35 cellular contexts compared by ENCODE assay signal in genomic region chr2:223313101-223313500, GRCh38.
"Had no signal": no experiment of that assay in that cellular context is flagged by ENCODE, and none has a peak within 500 bp of the region (broad histone marks: within the 10 kb centered on the region; RNA-seq: fewer than 3 reads in every experiment).

No MANE protein-coding gene starts in this region.

- ATAC-seq: activated CD4-positive, alpha-beta T cell treated with anti-CD3 and anti-CD28 coated beads for 36 hours; activated CD4-positive, CD25-positive, alpha-beta regulatory T cell treated with anti-CD3 and anti-CD28 coated beads, Interleukin-2, amount 50 U/mL, for 24 hours; activated CD8-positive, alpha-beta memory T cell treated with anti-CD3 and anti-CD28 coated beads, Interleukin-2, amount 10 ng/mL, durations not matched to agents 7 days and 5 days; activated CD8-positive, alpha-beta T cell treated with anti-CD3 and anti-CD28 coated beads, Interleukin-2, amount 10 ng/mL, durations not matched to agents 7 days and 5 days; activated naive CD4-positive, alpha-beta T cell treated with anti-CD3 and anti-CD28 coated beads, Interleukin-2, amount 50 U/mL, for 72 hours; body of pancreas; WTC11 had no signal

- H3K9me3 Mint-ChIP-seq: activated CD4-positive, alpha-beta memory T cell treated with anti-CD3 and anti-CD28 coated beads, Interleukin-2, amount 10 ng/mL, durations not matched to agents 7 days and 5 days; activated CD4-positive, alpha-beta T cell treated with anti-CD3 and anti-CD28 coated beads, Interleukin-2, amount 10 ng/mL, durations not matched to agents 7 days and 5 days; activated naive CD4-positive, alpha-beta T cell treated with anti-CD3 and anti-CD28 coated beads for 36 hours; activated naive CD4-positive, alpha-beta T cell treated with anti-CD3 and anti-CD28 coated beads, Interleukin-2, amount 50 U/mL, for 72 hours; activated naive CD8-positive, alpha-beta T cell treated with anti-CD3 and anti-CD28 coated beads for 36 hours; activated T-cell treated with anti-CD3 and anti-CD28 coated beads, Interleukin-2, amount 50 U/mL, for 24 hours; activated T-helper 2 cell treated with anti-CD3 and anti-CD28 coated beads, Interferon-gamma antibody, Interleukin-2, Interleukin-4, amounts not matched to agents 10 μg/mL and 5 μg/mL and 100 μg/mL, durations not matched to agents 14 hours and 24 hours and 36 hours; T-helper 1 cell treated with Interleukin-12 subunit alpha and Interleukin-12 subunit beta and Interleukin-4 antibody, amounts not matched to agents 30 μg/mL and 1 μg/mL, for 36 hours; T-helper 2 cell treated with Interferon-gamma antibody and Interleukin-4, amounts not matched to agents 5 μg/mL and 100 μg/mL, for 36 hours; WTC11 had no signal

- H3K36me3 ChIP-seq: adrenal gland, brain microvascular endothelial cell, breast epithelium, WERI-Rb-1 had no signal

- H3K27me3 ChIP-seq: adrenal gland, body of pancreas, brain microvascular endothelial cell, breast epithelium had no signal

- H3K27me3 Mint-ChIP-seq: activated CD4-positive, alpha-beta memory T cell treated with anti-CD3 and anti-CD28 coated beads, Interleukin-2, amount 10 ng/mL, durations not matched to agents 7 days and 5 days; activated CD4-positive, alpha-beta T cell treated with anti-CD3 and anti-CD28 coated beads for 36 hours; activated CD4-positive, alpha-beta T cell treated with anti-CD3 and anti-CD28 coated beads, Interleukin-2, amount 10 ng/mL, durations not matched to agents 7 days and 5 days; activated CD8-positive, alpha-beta memory T cell treated with anti-CD3 and anti-CD28 coated beads, Interleukin-2, amount 10 ng/mL, durations not matched to agents 7 days and 5 days; activated naive CD8-positive, alpha-beta T cell treated with anti-CD3 and anti-CD28 coated beads for 36 hours; activated T-cell treated with anti-CD3 and anti-CD28 coated beads, Interleukin-2, amount 50 U/mL, for 24 hours had no signal

- H3K9me3 ChIP-seq: adrenal gland, body of pancreas, breast epithelium had no signal

- H3K27ac Mint-ChIP-seq: activated CD4-positive, alpha-beta memory T cell treated with anti-CD3 and anti-CD28 coated beads, Interleukin-2, amount 10 ng/mL, durations not matched to agents 7 days and 5 days; activated CD4-positive, alpha-beta T cell treated with anti-CD3 and anti-CD28 coated beads for 36 hours; activated CD4-positive, alpha-beta T cell treated with anti-CD3 and anti-CD28 coated beads, Interleukin-2, amount 10 ng/mL, durations not matched to agents 7 days and 5 days; activated CD8-positive, alpha-beta memory T cell treated with anti-CD3 and anti-CD28 coated beads, Interleukin-2, amount 10 ng/mL, durations not matched to agents 7 days and 5 days; activated CD8-positive, alpha-beta T cell treated with anti-CD3 and anti-CD28 coated beads, Interleukin-2, amount 10 ng/mL, durations not matched to agents 7 days and 5 days; activated naive CD4-positive, alpha-beta T cell treated with anti-CD3 and anti-CD28 coated beads for 36 hours; activated naive CD4-positive, alpha-beta T cell treated with anti-CD3 and anti-CD28 coated beads, Interleukin-2, amount 50 U/mL, for 72 hours; activated naive CD8-positive, alpha-beta T cell treated with anti-CD3 and anti-CD28 coated beads for 36 hours; activated T-cell treated with anti-CD3 and anti-CD28 coated beads, Interleukin-2, amount 50 U/mL, for 24 hours; activated T-helper 2 cell treated with anti-CD3 and anti-CD28 coated beads, Interferon-gamma antibody, Interleukin-2, Interleukin-4, amounts not matched to agents 10 μg/mL and 5 μg/mL and 100 μg/mL, durations not matched to agents 14 hours and 24 hours and 36 hours; T-helper 1 cell treated with Interleukin-12 subunit alpha and Interleukin-12 subunit beta and Interleukin-4 antibody, amounts not matched to agents 30 μg/mL and 1 μg/mL, for 36 hours; T-helper 2 cell treated with Interferon-gamma antibody and Interleukin-4, amounts not matched to agents 5 μg/mL and 100 μg/mL, for 36 hours; WTC11 had no signal

- H3K4me1 ChIP-seq: adrenal gland, body of pancreas, breast epithelium had no signal

- H3K36me3 Mint-ChIP-seq: activated CD8-positive, alpha-beta memory T cell treated with anti-CD3 and anti-CD28 coated beads, Interleukin-2, amount 10 ng/mL, durations not matched to agents 7 days and 5 days; activated naive CD4-positive, alpha-beta T cell treated with anti-CD3 and anti-CD28 coated beads, Interleukin-2, amount 50 U/mL, for 72 hours; activated naive CD8-positive, alpha-beta T cell treated with anti-CD3 and anti-CD28 coated beads for 36 hours; WTC11 had no signal

- H3K4me3 Mint-ChIP-seq: activated CD4-positive, alpha-beta memory T cell treated with anti-CD3 and anti-CD28 coated beads, Interleukin-2, amount 10 ng/mL, durations not matched to agents 7 days and 5 days; activated CD4-positive, alpha-beta T cell treated with anti-CD3 and anti-CD28 coated beads for 36 hours; activated CD4-positive, alpha-beta T cell treated with anti-CD3 and anti-CD28 coated beads, Interleukin-2, amount 10 ng/mL, durations not matched to agents 7 days and 5 days; activated CD8-positive, alpha-beta memory T cell treated with anti-CD3 and anti-CD28 coated beads, Interleukin-2, amount 10 ng/mL, durations not matched to agents 7 days and 5 days; activated CD8-positive, alpha-beta T cell treated with anti-CD3 and anti-CD28 coated beads, Interleukin-2, amount 10 ng/mL, durations not matched to agents 7 days and 5 days; activated naive CD4-positive, alpha-beta T cell treated with anti-CD3 and anti-CD28 coated beads for 36 hours; activated naive CD8-positive, alpha-beta T cell treated with anti-CD3 and anti-CD28 coated beads for 36 hours; activated T-cell treated with anti-CD3 and anti-CD28 coated beads, Interleukin-2, amount 50 U/mL, for 24 hours; T-helper 1 cell treated with Interleukin-12 subunit alpha and Interleukin-12 subunit beta and Interleukin-4 antibody, amounts not matched to agents 30 μg/mL and 1 μg/mL, for 36 hours; T-helper 2 cell treated with Interferon-gamma antibody and Interleukin-4, amounts not matched to agents 5 μg/mL and 100 μg/mL, for 36 hours; WTC11 had no signal

- H3K4me3 ChIP-seq: adrenal gland, body of pancreas, breast epithelium had no signal

- DNase-seq: activated CD4-positive, alpha-beta memory T cell treated with anti-CD3 and anti-CD28 coated beads, Interleukin-2, amount 10 ng/mL, durations not matched to agents 7 days and 5 days; activated CD4-positive, alpha-beta T cell treated with anti-CD3 and anti-CD28 coated beads for 1 hour; activated CD4-positive, alpha-beta T cell treated with anti-CD3 and anti-CD28 coated beads for 36 hours; activated CD4-positive, alpha-beta T cell treated with anti-CD3 and anti-CD28 coated beads for 48 hours; activated CD4-positive, alpha-beta T cell treated with anti-CD3 and anti-CD28 coated beads, Interleukin-2, amount 10 ng/mL, durations not matched to agents 7 days and 5 days; activated CD4-positive, alpha-beta T cell treated with anti-CD3 and anti-CD28 coated beads, Interleukin-2, amount 50 U/mL, for 48 hours; activated CD4-positive, CD25-positive, alpha-beta regulatory T cell; activated CD8-positive, alpha-beta memory T cell treated with anti-CD3 and anti-CD28 coated beads for 24 hours; activated CD8-positive, alpha-beta memory T cell treated with anti-CD3 and anti-CD28 coated beads, Interleukin-2, amount 10 ng/mL, durations not matched to agents 7 days and 5 days; activated CD8-positive, alpha-beta memory T cell treated with anti-CD3 and anti-CD28 coated beads, Interleukin-2, amount 50 U/mL, for 48 hours; activated CD8-positive, alpha-beta T cell treated with anti-CD3 and anti-CD28 coated beads, Interleukin-2, amount 10 ng/mL, durations not matched to agents 7 days and 5 days; activated effector memory CD4-positive, alpha-beta T cell treated with Interleukin-2 at 50 U/mL for 16 hours; activated gamma-delta T cell; activated naive CD4-positive, alpha-beta T cell treated with anti-CD3 and anti-CD28 coated beads for 36 hours; activated naive CD4-positive, alpha-beta T cell treated with anti-CD3 and anti-CD28 coated beads, Interleukin-2, amount 50 U/mL, for 16 hours; activated naive CD8-positive, alpha-beta T cell treated with anti-CD3 and anti-CD28 coated beads for 36 hours; activated T-cell treated with anti-CD3 and anti-CD28 coated beads, Interleukin-2, amount 50 U/mL, for 24 hours; activated T-cell treated with anti-CD3 and anti-CD28 coated beads, Interleukin-2, amount 50 U/mL, for 48 hours; adrenal gland; amniotic stem cell; aorta; body of pancreas; brain microvascular endothelial cell; central memory CD4-positive, alpha-beta T cell; T-helper 1 cell; T-helper 2 cell; T-helper 9 cell; WERI-Rb-1 had no signal

- H3K27ac ChIP-seq: adrenal gland, body of pancreas, brain microvascular endothelial cell, breast epithelium, WERI-Rb-1 had no signal

- H3K4me1 Mint-ChIP-seq: activated CD4-positive, alpha-beta memory T cell treated with anti-CD3 and anti-CD28 coated beads, Interleukin-2, amount 10 ng/mL, durations not matched to agents 7 days and 5 days; activated CD4-positive, alpha-beta T cell treated with anti-CD3 and anti-CD28 coated beads for 36 hours; activated CD4-positive, alpha-beta T cell treated with anti-CD3 and anti-CD28 coated beads, Interleukin-2, amount 10 ng/mL, durations not matched to agents 7 days and 5 days; activated CD8-positive, alpha-beta memory T cell treated with anti-CD3 and anti-CD28 coated beads, Interleukin-2, amount 10 ng/mL, durations not matched to agents 7 days and 5 days; activated naive CD8-positive, alpha-beta T cell treated with anti-CD3 and anti-CD28 coated beads for 36 hours; WTC11 had no signal
